In the genomic region with DNA sequence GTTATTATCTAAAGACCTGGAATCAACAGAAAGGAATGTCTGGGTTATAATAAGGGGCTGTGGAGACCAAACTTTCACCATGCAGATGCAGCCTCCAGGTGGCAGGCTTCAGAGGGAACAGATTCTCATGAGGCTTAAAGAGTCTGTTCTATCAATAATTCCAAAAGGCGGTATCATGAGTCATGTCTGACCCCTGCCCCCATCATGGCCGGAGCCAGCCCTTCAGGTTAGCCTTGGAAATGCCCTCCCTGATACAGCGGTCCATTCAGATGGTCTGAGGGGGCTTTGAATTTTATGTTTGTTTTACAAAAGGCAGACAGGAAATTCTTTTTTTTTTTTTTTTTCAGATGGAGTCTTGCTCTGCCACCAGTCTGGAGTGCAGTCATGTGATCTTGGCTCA, we compare ENCODE assay signal across 7 cellular contexts. TPM values are rescaled to one million over a fixed set of nuclear protein-coding genes. Genes with fewer than 3 reads are reported as not detected.
DNase-seq lines count a peak whose midpoint lies in the region; ATAC-seq, FAIRE-seq and TF ChIP-seq lines count a peak whose summit lies in the region.

No MANE protein-coding gene starts in this region.

- no peak for FAIRE-seq in HTR-8/SVneo (lab: Jason Lieb, UNC)

- H3K4me3 ChIP-seq in SK-N-SH (ENCODE audit: low read depth in 2 of 2, low read length in 1 of 2) (no peak overlapping the region), colonic mucosa (no peak overlapping the region), mucosa of descending colon (no peak overlapping the region), aorta (ENCODE audit: low read length in 2 of 2) (no peak overlapping the region)

- H3K79me2 ChIP-seq in SK-N-SH (ENCODE audit: insufficient read depth): no peaks in the 10 kb centered on the region

- no peaks in the 10 kb centered on the region for H3F3A ChIP-seq in SK-N-SH (replicated peaks; ENCODE audit: insufficient read depth)

- DNase-seq in G401 (ENCODE audit: low spot score) (peak; percentile 36), HTR-8/SVneo (ENCODE audit: insufficient read length, low spot score) (peak; percentile 42), SK-N-SH (peak; percentile 52), colonic mucosa (peak; percentile 39), mucosa of descending colon (peak in 2 of 3 donors; percentile 55 to 59), aorta (no peak)

- ATAC-seq in mucosa of descending colon (peak; percentile 84), aorta (ENCODE audit: low FRiP score) (peak; percentile 36), HG02870 (IDR thresholded peaks at IDR 0.05; ENCODE audit: unreplicated experiment) (no peak)

- in situ Hi-C loops in G401 (cut with HindIII; ENCODE audit: low sequenced_read_pairs): no loop called here

- intact Hi-C loops in colonic mucosa (cut with DNase I): loop anchor here (5.0 kb wide), 1 partner anchor 117 kb away; no protein-coding TSS in a partner anchor
- intact Hi-C loops in mucosa of descending colon (cut with DNase I, micrococcal nuclease): no loop called here
- intact Hi-C loops in aorta (cut with DNase I): loop anchor here (5.0 kb wide), 2 partner anchors 117 to 177 kb away; partner anchors contain the start of gene ADPRHL1 (in 1 of the 2)

- no peak overlapping the region for H3K27ac ChIP-seq in SK-N-SH (ENCODE audit: low read depth in 2 of 2, low read length in 1 of 2)
- no peak overlapping the region for H3K27ac ChIP-seq in colonic mucosa
- no peak overlapping the region for H3K27ac ChIP-seq in aorta (ENCODE audit: low read depth in 1 of 2, low read length in 2 of 2)

- 25% methylated on average over 3 of the region's 3 CpGs for WGBS in SK-N-SH (ENCODE audit: low lambda C conversion rate)
- WGBS in aorta, 2 donors: 8 to 13% methylated on average over 3 of the region's 3 CpGs

- no peaks in the 10 kb centered on the region for H4K20me1 ChIP-seq in SK-N-SH (ENCODE audit: insufficient read depth)

- no peaks in the 10 kb centered on the region for H3K27me3 ChIP-seq in SK-N-SH (ENCODE audit: insufficient read depth)
- H3K27me3 ChIP-seq in colonic mucosa: no peaks in the 10 kb centered on the region
- no peaks in the 10 kb centered on the region for H3K27me3 ChIP-seq in aorta (ENCODE audit: control insufficient read depth in 1 of 2, insufficient read depth in 2 of 2, low read length in 1 of 2)

- POLR2A ChIA-PET in SK-N-SH (lab: Yijun Ruan, JAX): no interaction called here

- CTCF ChIA-PET in SK-N-SH (lab: Yijun Ruan, JAX): interaction anchor here (1.0 to 2.0 kb wide), 2 partner anchors 98 to 118 kb away, joined by 3 to 10 read pairs; no protein-coding TSS in a partner anchor

- H3K4me2 ChIP-seq in SK-N-SH: no peak overlapping the region

- no peaks in the 10 kb centered on the region for H3K36me3 ChIP-seq in SK-N-SH (replicated peaks in 1 of 2; ENCODE audit: control insufficient read depth in 1 of 2, insufficient read depth in 2 of 2, low read length in 1 of 2)
- no peaks in the 10 kb centered on the region for H3K36me3 ChIP-seq in colonic mucosa
- H3K36me3 ChIP-seq in mucosa of descending colon (ENCODE audit: low read depth): no peaks in the 10 kb centered on the region
- H3K36me3 ChIP-seq in aorta (ENCODE audit: control insufficient read depth in 1 of 2, insufficient read depth in 2 of 2, low read length in 1 of 2): no peaks in the 10 kb centered on the region

- no peaks in the 10 kb centered on the region for H3K9me3 ChIP-seq in SK-N-SH
- H3K9me3 ChIP-seq in colonic mucosa: no peaks in the 10 kb centered on the region
- H3K9me3 ChIP-seq in mucosa of descending colon: no peaks in the 10 kb centered on the region
- H3K9me3 ChIP-seq in aorta (ENCODE audit: control insufficient read depth, low read length): no peaks in the 10 kb centered on the region

- 0 out of 2 replicates have a peak overlapping the region, but pooled peaks have one; percentile 70 for H2AFZ ChIP-seq in SK-N-SH (ENCODE audit: low read depth)

- H3K9me2 ChIP-seq in SK-N-SH: no peaks in the 10 kb centered on the region

- TF ChIP-seq CTCF in SK-N-SH (IDR thresholded peaks at IDR 0.05) (peak; percentile 73), colonic mucosa (IDR thresholded peaks at IDR 0.05) (no peak), mucosa of descending colon (IDR thresholded peaks at IDR 0.05) (no peak)

- no peak for TF ChIP-seq EP300 in SK-N-SH (IDR thresholded peaks at IDR 0.05; ENCODE audit: borderline replicate concordance in 1 of 2, low read depth in 1 of 2, low read length in 1 of 2)

- peak; percentile 58 for TF ChIP-seq RAD21 in SK-N-SH (IDR thresholded peaks at IDR 0.05; ENCODE audit: low read length)

- H3K4me1 ChIP-seq in SK-N-SH (ENCODE audit: control insufficient read depth in 1 of 2, insufficient read depth in 2 of 2, low read depth in 1 of 2, low read length in 1 of 2) (no peaks in the 10 kb centered on the region), colonic mucosa (no peaks in the 10 kb centered on the region), mucosa of descending colon (ENCODE audit: low read depth) (no peaks in the 10 kb centered on the region), aorta (ENCODE audit: control insufficient read depth in 1 of 2, insufficient read depth in 2 of 2, low read length in 2 of 2) (no peaks in the 10 kb centered on the region)

- no peak overlapping the region for H3K9ac ChIP-seq in SK-N-SH
- H3K9ac ChIP-seq in colonic mucosa (ENCODE audit: low read depth in 2 of 2, low read length in 2 of 2): no peak overlapping the region

TF ChIP-seq in SK-N-SH, 30 proteins besides CTCF, POLR2A, EP300 and RAD21 (continues in another document):
- TF ChIP-seq SMC3 (IDR thresholded peaks at IDR 0.05; ENCODE audit: low read depth, low read length): peak; percentile 70
- TF ChIP-seq, protein P1, sequence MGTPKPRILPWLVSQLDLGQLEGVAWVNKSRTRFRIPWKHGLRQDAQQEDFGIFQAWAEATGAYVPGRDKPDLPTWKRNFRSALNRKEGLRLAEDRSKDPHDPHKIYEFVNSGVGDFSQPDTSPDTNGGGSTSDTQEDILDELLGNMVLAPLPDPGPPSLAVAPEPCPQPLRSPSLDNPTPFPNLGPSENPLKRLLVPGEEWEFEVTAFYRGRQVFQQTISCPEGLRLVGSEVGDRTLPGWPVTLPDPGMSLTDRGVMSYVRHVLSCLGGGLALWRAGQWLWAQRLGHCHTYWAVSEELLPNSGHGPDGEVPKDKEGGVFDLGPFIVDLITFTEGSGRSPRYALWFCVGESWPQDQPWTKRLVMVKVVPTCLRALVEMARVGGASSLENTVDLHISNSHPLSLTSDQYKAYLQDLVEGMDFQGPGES (IDR thresholded peaks at IDR 0.05; ENCODE audit: low read depth, low read length): no peak
- TF ChIP-seq FOSL2 (IDR thresholded peaks at IDR 0.05; ENCODE audit: borderline replicate concordance, low read depth): peak; percentile 59; the same call in 1 of the 2 replicates
- TF ChIP-seq REST (IDR thresholded peaks at IDR 0.05; ENCODE audit: low read depth, low read length): no peak
- TF ChIP-seq USF2 (IDR thresholded peaks at IDR 0.05; ENCODE audit: borderline replicate concordance, low read depth, low read length): no peak
- TF ChIP-seq RXRA (IDR thresholded peaks at IDR 0.05; ENCODE audit: borderline replicate concordance, low read depth): no peak
- TF ChIP-seq NRF1 (IDR thresholded peaks at IDR 0.05; ENCODE audit: low read depth, low read length): no peak
- no peak for TF ChIP-seq RFX5 (IDR thresholded peaks at IDR 0.05; ENCODE audit: low read length)
- no peak for TF ChIP-seq MEF2A (IDR thresholded peaks at IDR 0.05; ENCODE audit: borderline replicate concordance, low read depth)
- TF ChIP-seq FOXJ3 (CRISPR knock-in tag; IDR thresholded peaks at IDR 0.05): no peak
- no peak for TF ChIP-seq GATA2 (CRISPR knock-in tag; IDR thresholded peaks at IDR 0.05)
- TF ChIP-seq, protein P2, sequence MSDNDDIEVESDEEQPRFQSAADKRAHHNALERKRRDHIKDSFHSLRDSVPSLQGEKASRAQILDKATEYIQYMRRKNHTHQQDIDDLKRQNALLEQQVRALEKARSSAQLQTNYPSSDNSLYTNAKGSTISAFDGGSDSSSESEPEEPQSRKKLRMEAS (IDR thresholded peaks at IDR 0.05; ENCODE audit: low read depth): no peak

RNA-seq across cellular contexts. Expression of gene LAMP1, which starts 21.7 kb away (rescaled TPM):
- total RNA-seq in G401 (2014; rRNA removed; shearing (Covaris generic)): 199 and 207 TPM in 2 replicates
- polyA plus RNA-seq in SK-N-SH (2012; rRNA removed) (189 and 261 TPM in 2 replicates), aorta (100 to 1,000 TPM in 1 of 2 donors, 10 to 100 TPM in 1; 97.4 to 150 TPM)
- polyA plus RNA-seq in SK-N-SH (2012; cell fraction: cytosol; rRNA removed): 188 and 220 TPM in 2 replicates
- 255 and 320 TPM in 2 replicates for polyA plus RNA-seq in SK-N-SH (2012; cell fraction: nucleus; rRNA removed)
- total RNA-seq in colonic mucosa (100 to 1,000 TPM; 184 to 226 TPM), mucosa of descending colon (100 to 1,000 TPM; 182 to 207 (median 205) TPM), aorta (100 to 1,000 TPM; 185 to 210 TPM)

Comparison
In these comparisons a context has a peak if more than half of its experiments do, and no peak if none do; other contexts are left out.
1. DNase-seq: peak in G401 (single experiment), HTR-8/SVneo (single experiment), SK-N-SH (single experiment), colonic mucosa (single experiment) and mucosa of descending colon (2 of 3); none in aorta (0 of 2).
2. intact Hi-C loops: an anchor here in colonic mucosa (5.0 kb wide) and aorta (5.0 kb wide); none called in mucosa of descending colon.